8 cellular contexts compared by ENCODE assay signal in the genomic region with DNA sequence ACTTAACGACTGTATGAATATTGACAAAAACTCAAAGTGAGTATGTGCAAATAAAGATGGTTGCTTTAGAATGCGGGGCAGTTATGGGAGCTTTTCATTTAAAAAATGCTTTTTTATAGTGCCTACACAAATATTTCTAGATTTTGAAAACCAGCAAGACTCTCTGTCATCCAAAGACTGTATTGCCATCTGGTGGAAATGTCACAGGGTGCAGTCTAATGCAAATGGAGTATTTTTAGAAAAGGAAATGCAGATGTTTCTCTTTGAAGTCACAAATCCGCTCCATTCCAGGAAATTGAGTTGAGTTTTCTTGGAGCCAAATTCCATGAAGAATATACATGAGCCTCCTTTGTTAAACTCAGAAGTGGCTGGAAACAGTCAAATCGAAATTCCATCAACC. TPM values are rescaled to one million over a fixed set of nuclear protein-coding genes. Genes with fewer than 3 reads are reported as not detected.
DNase-seq lines count a peak whose midpoint lies in the region; ATAC-seq and TF ChIP-seq lines count a peak whose summit lies in the region.

No MANE protein-coding gene starts in this region.

- ATAC-seq in stimulated activated effector memory CD8-positive, alpha-beta T cell treated with anti-CD3 and anti-CD28 coated beads, Interleukin-12 subunit alpha, Interleukin-12 subunit beta, amount 100 ng/mL, for 72 hours: peak; percentile 42
- ATAC-seq in HG03571 (IDR thresholded peaks at IDR 0.05; ENCODE audit: unreplicated experiment): no peak

- peaks cover 15% of the 10 kb centered on the region for H3K4me1 Mint-ChIP-seq in activated CD4-positive, alpha-beta T cell treated with anti-CD3 and anti-CD28 coated beads, Interleukin-2, amount 10 ng/mL, durations not matched to agents 7 days and 5 days
- peaks cover 17% of the 10 kb centered on the region for H3K4me1 Mint-ChIP-seq in glutamatergic neuron (ENCODE audit: low read depth, unreplicated experiment)
- no peaks in the 10 kb centered on the region for H3K4me1 Mint-ChIP-seq in stimulated activated effector memory CD8-positive, alpha-beta T cell treated with anti-CD3 and anti-CD28 coated beads, Interleukin-12 subunit alpha, Interleukin-12 subunit beta, amount 100 ng/mL, for 72 hours

- peak; percentile 62 for TF ChIP-seq CTCF in glutamatergic neuron (IDR thresholded peaks at IDR 0.05; ENCODE audit: partially characterized antibody, unreplicated experiment)

- no peaks in the 10 kb centered on the region for H3K9me3 Mint-ChIP-seq in activated CD4-positive, alpha-beta T cell treated with anti-CD3 and anti-CD28 coated beads, Interleukin-2, amount 10 ng/mL, durations not matched to agents 7 days and 5 days
- H3K9me3 Mint-ChIP-seq in glutamatergic neuron (ENCODE audit: unreplicated experiment): no peaks in the 10 kb centered on the region
- no peaks in the 10 kb centered on the region for H3K9me3 Mint-ChIP-seq in stimulated activated effector memory CD8-positive, alpha-beta T cell treated with anti-CD3 and anti-CD28 coated beads, Interleukin-12 subunit alpha, Interleukin-12 subunit beta, amount 100 ng/mL, for 72 hours

- H3K27me3 Mint-ChIP-seq in activated CD4-positive, alpha-beta T cell treated with anti-CD3 and anti-CD28 coated beads, Interleukin-2, amount 10 ng/mL, durations not matched to agents 7 days and 5 days: peaks cover 29% of the 10 kb centered on the region
- peaks cover 9% of the 10 kb centered on the region for H3K27me3 Mint-ChIP-seq in glutamatergic neuron (ENCODE audit: unreplicated experiment)

- POLR2A ChIA-PET in activated CD4-positive, alpha-beta T cell treated with anti-CD3 and anti-CD28 coated beads, Interleukin-2, amount 10 ng/mL, durations not matched to agents 7 days and 5 days (lab: Charles Lee): no interaction called here

- CTCF ChIA-PET in activated CD4-positive, alpha-beta T cell treated with anti-CD3 and anti-CD28 coated beads, Interleukin-2, amount 10 ng/mL, durations not matched to agents 7 days and 5 days (lab: Charles Lee): no interaction called here

- no peaks in the 10 kb centered on the region for H3K36me3 Mint-ChIP-seq in activated CD4-positive, alpha-beta T cell treated with anti-CD3 and anti-CD28 coated beads, Interleukin-2, amount 10 ng/mL, durations not matched to agents 7 days and 5 days (ENCODE audit: low read depth)
- H3K36me3 Mint-ChIP-seq in glutamatergic neuron (ENCODE audit: unreplicated experiment): no peaks in the 10 kb centered on the region
- no peaks in the 10 kb centered on the region for H3K36me3 Mint-ChIP-seq in stimulated activated effector memory CD8-positive, alpha-beta T cell treated with anti-CD3 and anti-CD28 coated beads, Interleukin-12 subunit alpha, Interleukin-12 subunit beta, amount 100 ng/mL, for 72 hours

- no peak overlapping the region for H3K4me3 Mint-ChIP-seq in activated CD4-positive, alpha-beta T cell treated with anti-CD3 and anti-CD28 coated beads, Interleukin-2, amount 10 ng/mL, durations not matched to agents 7 days and 5 days
- H3K4me3 Mint-ChIP-seq in glutamatergic neuron (ENCODE audit: unreplicated experiment): no peak overlapping the region
- no peak overlapping the region for H3K4me3 Mint-ChIP-seq in stimulated activated effector memory CD8-positive, alpha-beta T cell treated with anti-CD3 and anti-CD28 coated beads, Interleukin-12 subunit alpha, Interleukin-12 subunit beta, amount 100 ng/mL, for 72 hours

- DNase-seq in NCI-H2227 (lab: John Stamatoyannopoulos, UW; ENCODE audit: unreplicated experiment) (peak; percentile 37), NCI-H2227 treated with DMSO at 0.1 percent for 48 hours (lab: John Stamatoyannopoulos, UW) (no peak), HuH-7 (ENCODE audit: low spot score) (peak; percentile 37), glutamatergic neuron (no peak), SK-N-DZ (ENCODE audit: low spot score) (no peak)
- DNase-seq in activated CD4-positive, alpha-beta T cell treated with anti-CD3 and anti-CD28 coated beads, Interleukin-2, amount 10 ng/mL, durations not matched to agents 7 days and 5 days: peak; percentile 57
- no peak for DNase-seq in stimulated activated effector memory CD8-positive, alpha-beta T cell treated with anti-CD3 and anti-CD28 coated beads, Interleukin-12 subunit alpha, Interleukin-12 subunit beta, amount 100 ng/mL, for 72 hours (ENCODE audit: low spot score in 2 of 2)

- H3K27ac Mint-ChIP-seq in activated CD4-positive, alpha-beta T cell treated with anti-CD3 and anti-CD28 coated beads, Interleukin-2, amount 10 ng/mL, durations not matched to agents 7 days and 5 days: no peak overlapping the region
- H3K27ac Mint-ChIP-seq in glutamatergic neuron (ENCODE audit: unreplicated experiment): no peak overlapping the region
- no peak overlapping the region for H3K27ac Mint-ChIP-seq in stimulated activated effector memory CD8-positive, alpha-beta T cell treated with anti-CD3 and anti-CD28 coated beads, Interleukin-12 subunit alpha, Interleukin-12 subunit beta, amount 100 ng/mL, for 72 hours

RNA-seq across cellular contexts. Expression of gene C1QTNF9B, which starts 2.3 kb away (rescaled TPM):
- not detected for total RNA-seq in activated CD4-positive, alpha-beta T cell treated with anti-CD3 and anti-CD28 coated beads, Interleukin-2, amount 10 ng/mL, durations not matched to agents 7 days and 5 days
- total RNA-seq in glutamatergic neuron (ENCODE audit: unreplicated experiment): not detected
- polyA plus RNA-seq in SK-N-DZ (2014; cell fraction: cytosol; rRNA removed): not detected in 2 replicates
- polyA plus RNA-seq in SK-N-DZ (2014; cell fraction: nucleus; rRNA removed): not detected in 2 replicates

RNA-seq across cellular contexts. Expression of gene MIPEP, which starts 10.4 kb away (rescaled TPM):
- 1 to 10 TPM; 8.2 to 10.0 TPM for total RNA-seq in activated CD4-positive, alpha-beta T cell treated with anti-CD3 and anti-CD28 coated beads, Interleukin-2, amount 10 ng/mL, durations not matched to agents 7 days and 5 days
- total RNA-seq in glutamatergic neuron (ENCODE audit: unreplicated experiment): 7.1 TPM
- 11.9 and 14.7 TPM in 2 replicates for polyA plus RNA-seq in SK-N-DZ (2014; cell fraction: cytosol; rRNA removed)
- polyA plus RNA-seq in SK-N-DZ (2014; cell fraction: nucleus; rRNA removed): 14.6 TPM in 2 replicates

Comparison
In these comparisons a context has a peak if more than half of its experiments do, and no peak if none do; other contexts are left out.
1. DNase-seq: peak in NCI-H2227 (single experiment), HuH-7 (single experiment) and activated CD4-positive, alpha-beta T cell treated with anti-CD3 and anti-CD28 coated beads, Interleukin-2, amount 10 ng/mL, durations not matched to agents 7 days and 5 days (single experiment); none in NCI-H2227 treated with DMSO at 0.1 percent for 48 hours (single experiment), glutamatergic neuron (single experiment), stimulated activated effector memory CD8-positive, alpha-beta T cell treated with anti-CD3 and anti-CD28 coated beads, Interleukin-12 subunit alpha, Interleukin-12 subunit beta, amount 100 ng/mL, for 72 hours (0 of 2) and SK-N-DZ (single experiment).